In the genomic region with DNA sequence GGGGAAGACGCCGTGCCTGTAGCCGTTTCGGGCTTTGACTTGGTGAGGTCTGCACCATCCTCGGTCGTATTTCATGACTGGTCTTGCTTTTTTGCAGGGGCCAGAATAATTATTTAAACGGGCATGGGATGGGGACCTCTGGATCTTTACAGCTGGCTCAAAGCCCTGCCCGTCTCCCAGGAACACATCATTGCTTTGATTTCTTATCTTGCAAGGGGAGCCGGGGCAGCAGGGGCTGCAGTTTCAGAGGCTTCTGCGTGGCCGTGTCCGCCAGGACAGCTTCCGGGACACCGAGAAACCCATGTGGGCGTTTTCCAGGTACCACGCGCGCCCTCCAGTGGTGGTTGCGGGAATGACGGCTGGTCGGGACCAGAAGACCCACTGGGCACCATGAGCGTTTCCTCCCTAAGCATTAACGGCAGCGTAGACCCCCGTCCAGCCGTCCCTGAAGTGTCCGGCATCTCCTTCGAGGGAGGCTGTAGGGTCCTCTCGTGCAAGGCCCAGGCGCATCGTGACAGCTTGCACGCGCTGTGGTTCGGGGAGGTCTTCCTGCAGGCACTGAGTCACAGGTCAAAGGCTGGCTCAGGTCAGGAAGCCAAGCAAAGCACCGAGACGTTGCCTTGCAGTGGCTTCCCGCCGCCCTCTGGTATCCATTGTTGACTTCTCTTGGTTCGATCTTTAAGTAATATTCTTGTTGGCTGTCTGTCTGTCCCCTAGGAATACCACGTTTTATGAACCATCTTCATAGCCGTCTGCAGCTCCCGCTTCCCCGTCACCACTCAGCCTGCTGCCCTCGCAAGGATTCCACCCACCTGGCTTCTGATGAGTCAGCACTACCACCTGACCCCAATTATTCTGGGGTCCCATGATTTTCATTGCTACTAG, we compare ENCODE assay signal across 9 cellular contexts. TPM values are rescaled to one million over a fixed set of nuclear protein-coding genes. Genes with fewer than 3 reads are reported as not detected.
DNase-seq lines count a peak whose midpoint lies in the region; ATAC-seq, FAIRE-seq and TF ChIP-seq lines count a peak whose summit lies in the region.
"Had no signal": no experiment of that assay in that cellular context is flagged by ENCODE, and none has a peak within 500 bp of the region (broad histone marks: within the 10 kb centered on the region; RNA-seq: fewer than 3 reads in every experiment).

No MANE protein-coding gene starts in this region.

- no peak for FAIRE-seq in astrocyte (lab: Jason Lieb, UNC)

- no peak overlapping the region for H3K27ac Mint-ChIP-seq in astrocyte (ENCODE audit: unreplicated experiment)

- H3K4me2 ChIP-seq in astrocyte (ENCODE audit: low read length) (peak overlapping the region; percentile 77), skeletal muscle satellite cell (ENCODE audit: low read length) (peak overlapping the region; percentile 85)

- H3K36me3 ChIP-seq in astrocyte (ENCODE audit: insufficient read depth, low read length) (no peaks in the 10 kb centered on the region), iPS DF 6.9 (ENCODE audit: control insufficient read depth, insufficient read depth, low read length) (no peaks in the 10 kb centered on the region), skeletal muscle satellite cell (ENCODE audit: insufficient read depth, low read length) (no peaks in the 10 kb centered on the region)

- H3K79me2 ChIP-seq in astrocyte (ENCODE audit: insufficient read depth, low read length), result no peaks in the 10 kb centered on the region

- H2AFZ ChIP-seq in astrocyte (ENCODE audit: low read depth, low read length), result peak overlapping the region; percentile 80

- no peak overlapping the region for H3K27ac ChIP-seq in astrocyte (ENCODE audit: low read depth, low read length)
- no peak overlapping the region for H3K27ac ChIP-seq in iPS DF 6.9 (ENCODE audit: low read length)

- no peak overlapping the region for H3K4me3 Mint-ChIP-seq in astrocyte (ENCODE audit: unreplicated experiment)

- H3K9me3 ChIP-seq in astrocyte (ENCODE audit: insufficient read depth, low read depth, low read length) (no peaks in the 10 kb centered on the region), iPS DF 6.9 (ENCODE audit: control insufficient read depth, insufficient read depth, low read length) (no peaks in the 10 kb centered on the region), skeletal muscle satellite cell (replicated peaks; ENCODE audit: low read length) (no peaks in the 10 kb centered on the region)

- peaks cover 4% of the 10 kb centered on the region for H3K4me1 Mint-ChIP-seq in astrocyte (ENCODE audit: low read depth, unreplicated experiment)

- H3K4me1 ChIP-seq in astrocyte (ENCODE audit: insufficient read depth, low read length) (peaks cover 6% of the 10 kb centered on the region), iPS DF 6.9 (ENCODE audit: control insufficient read depth, insufficient read depth, low read length) (no peaks in the 10 kb centered on the region), skeletal muscle satellite cell (ENCODE audit: control insufficient read depth, insufficient read depth, low read length) (peaks cover 8% of the 10 kb centered on the region)

- H3K27me3 Mint-ChIP-seq in astrocyte (ENCODE audit: low read depth, unreplicated experiment), result peaks cover 13% of the 10 kb centered on the region

- H3K9ac ChIP-seq in astrocyte (ENCODE audit: low read length), result peak overlapping the region; percentile 10
- H3K9ac ChIP-seq in skeletal muscle satellite cell (ENCODE audit: low read depth, low read length), result peak overlapping the region; percentile 54

- DNase-seq in C1 segment of cervical spinal cord (lab: John Stamatoyannopoulos, UW), result peak in 13 of 14 donors; percentile 7 to 78 (median 49)
- peak; percentile 74 to 90 (median 75) for DNase-seq in NCI-H1417 (lab: John Stamatoyannopoulos, UW)
- peak; percentile 81 for DNase-seq in T-helper 9 cell
- DNase-seq in astrocyte (ENCODE audit: low read depth), result peak; percentile 27
- peak; percentile 63 for DNase-seq in iPS DF 6.9 (ENCODE audit: low read depth, low spot score)

- no peaks in the 10 kb centered on the region for H4K20me1 ChIP-seq in astrocyte (ENCODE audit: insufficient read depth, low read length)

- ATAC-seq in GM21447 (IDR thresholded peaks at IDR 0.05; ENCODE audit: unreplicated experiment) (peak; percentile 82), GM19324 (IDR thresholded peaks at IDR 0.05; ENCODE audit: low FRiP score, unreplicated experiment) (no peak)

- H3K27me3 ChIP-seq in astrocyte (ENCODE audit: insufficient read depth, low read length) (no peaks in the 10 kb centered on the region), iPS DF 6.9 (ENCODE audit: control insufficient read depth, insufficient read depth, low read length) (no peaks in the 10 kb centered on the region), skeletal muscle satellite cell (ENCODE audit: control insufficient read depth, insufficient read depth, low read length) (peaks cover 21% of the 10 kb centered on the region)

- WGBS in iPS DF 6.9 (ENCODE audit: insufficient coverage, insufficient read length), result no CpG with 5 or more reads among the region's 44 CpGs

- peaks cover 2% of the 10 kb centered on the region for H3K36me3 Mint-ChIP-seq in astrocyte (ENCODE audit: low read depth, unreplicated experiment)

- H3K4me3 ChIP-seq in astrocyte (ENCODE audit: insufficient read depth, low read depth, low read length) (peak overlapping the region; percentile 12), iPS DF 6.9 (ENCODE audit: low read length) (no peak overlapping the region), skeletal muscle satellite cell (ENCODE audit: low read length) (peak overlapping the region; percentile 59)

- TF ChIP-seq CTCF in astrocyte (IDR thresholded peaks at IDR 0.05; ENCODE audit: insufficient read depth, low read depth, low read length), result peak; percentile 77

- no peaks in the 10 kb centered on the region for H3K9me3 Mint-ChIP-seq in astrocyte (ENCODE audit: unreplicated experiment)

RNA-seq across cellular contexts. Expression of a gene that starts 16.2 kb away (rescaled TPM):
- 40.1 and 45.5 TPM in 2 replicates for total RNA-seq in astrocyte
- total RNA-seq in skeletal muscle satellite cell (2012; rRNA removed), result 14.9 and 16.0 TPM in 2 replicates

RNA-seq across cellular contexts. Expression of a gene that starts 56.5 kb away (rescaled TPM):
- total RNA-seq in astrocyte, result not detected in 2 replicates
- total RNA-seq in skeletal muscle satellite cell (2012; rRNA removed), result not detected in 2 replicates
- total RNA-seq: T-helper 1 cell treated with Interleukin-12 subunit alpha and Interleukin-12 subunit beta and Interleukin-4 antibody, amounts not matched to agents 30 ng/mL and 1 ng/mL, for 36 hours had no signal

Comparison
In these comparisons a context has a peak if more than half of its experiments do, and no peak if none do; other contexts are left out.
1. DNase-seq: peak in every context shown above with its lines; median percentile 81 in T-helper 9 cell; 75 in NCI-H1417; 63 in iPS DF 6.9; 49 in C1 segment of cervical spinal cord; 27 in astrocyte.